ENCODE assay signal across 1 cellular context in genomic region chr13:78655007-78655406, GRCh38.
TF ChIP-seq lines count a peak whose summit lies in the region.

No MANE protein-coding gene starts in this region.

TF ChIP-seq in HCT116, 20 proteins besides CTCF, POLR2A, EP300 and RAD21 (continued from another document):
- TF ChIP-seq YY1 (IDR thresholded peaks at IDR 0.05; ENCODE audit: extremely low read depth, insufficient replicate concordance, low read depth, low read length) = no peak
